In genomic region chr5:142129447-142129846, GRCh38 we compare ENCODE assay signal across 2 cellular contexts.
TF ChIP-seq lines count a peak whose summit lies in the region.

No MANE protein-coding gene starts in this region.

TF ChIP-seq in GM23338, 12 proteins besides CTCF, POLR2A, EP300 and RAD21:
- TF ChIP-seq REST (IDR thresholded peaks at IDR 0.05; ENCODE audit: unreplicated experiment) (no peak), ZNF331 (CRISPR knock-in tag; IDR thresholded peaks at IDR 0.05; ENCODE audit: low read depth) (no peak), JUNB (IDR thresholded peaks at IDR 0.05; ENCODE audit: unreplicated experiment) (no peak), EZH2 (IDR thresholded peaks at IDR 0.05; ENCODE audit: low read depth, unreplicated experiment) (no peak), ZNF114 (CRISPR knock-in tag; IDR thresholded peaks at IDR 0.05) (no peak), CREB1 (CRISPR knock-in tag; IDR thresholded peaks at IDR 0.05; ENCODE audit: low read depth) (no peak), POLR2AphosphoS5 (IDR thresholded peaks at IDR 0.05; ENCODE audit: low read depth) (no peak), NANOG (IDR thresholded peaks at IDR 0.05; ENCODE audit: borderline replicate concordance) (no peak), ETS1 (IDR thresholded peaks at IDR 0.05) (no peak), STAT1 (IDR thresholded peaks at IDR 0.05; ENCODE audit: unreplicated experiment) (no peak), EZH2phosphoT487 (IDR thresholded peaks at IDR 0.05; ENCODE audit: unreplicated experiment) (no peak), ZNF462 (CRISPR knock-in tag; IDR thresholded peaks at IDR 0.05) (no peak)

TF ChIP-seq in SK-N-SH treated with all-trans-retinoic acid at 6 μM for 48 hours, 23 proteins besides CTCF, POLR2A, EP300 and RAD21 (continued from another document):
- no peak for TF ChIP-seq CSRNP3 (CRISPR knock-in tag; IDR thresholded peaks at IDR 0.05)
- TF ChIP-seq CSDC2 (CRISPR knock-in tag; IDR thresholded peaks at IDR 0.05) = no peak
- no peak for TF ChIP-seq TCF4 (CRISPR knock-in tag; IDR thresholded peaks at IDR 0.05; ENCODE audit: borderline replicate concordance)
- TF ChIP-seq CREB5 (CRISPR knock-in tag; IDR thresholded peaks at IDR 0.05; ENCODE audit: low read depth) = no peak
- TF ChIP-seq ZFP3 (CRISPR knock-in tag; IDR thresholded peaks at IDR 0.05) = no peak
- TF ChIP-seq GLIS3 (CRISPR knock-in tag; IDR thresholded peaks at IDR 0.05) = no peak
